In genomic region chr7:1931248-1931950, GRCh38 we compare ENCODE assay signal across 13 cellular contexts.
DNase-seq lines count a peak whose midpoint lies in the region; ATAC-seq, FAIRE-seq and TF ChIP-seq lines count a peak whose summit lies in the region.
"Had no signal": no experiment of that assay in that cellular context is flagged by ENCODE, and none has a peak within 500 bp of the region (broad histone marks: within the 10 kb centered on the region; RNA-seq: fewer than 3 reads in every experiment).

No MANE protein-coding gene starts in this region.

- no peak for FAIRE-seq in HTR-8/SVneo (lab: Jason Lieb, UNC)

- POLR2A ChIA-PET in CD8-positive, alpha-beta T cell (lab: Charles Lee): no interaction called here

- no peak overlapping the region for H3K4me3 Mint-ChIP-seq in CD8-positive, alpha-beta T cell
- no peak overlapping the region for H3K4me3 Mint-ChIP-seq in mesothelial cell of epicardium
- H3K4me3 Mint-ChIP-seq: activated B cell treated with CpG ODN at 0.5 μM for 24 hours had no signal

- no peaks in the 10 kb centered on the region for H3K27me3 ChIP-seq in CD8-positive, alpha-beta T cell (ENCODE audit: insufficient read depth, low read length)
- H3K27me3 ChIP-seq: ascending aorta, left lung had no signal

- in situ Hi-C loops in astrocyte of the spinal cord (cut with HindIII; ENCODE audit: low sequenced_read_pairs): no loop called here

- peaks cover 65% of the 10 kb centered on the region for H3K36me3 Mint-ChIP-seq in CD8-positive, alpha-beta T cell
- peaks cover 22% of the 10 kb centered on the region for H3K36me3 Mint-ChIP-seq in mesothelial cell of epicardium

- H3K27ac Mint-ChIP-seq in CD8-positive, alpha-beta T cell: peak overlapping the region; percentile 75
- H3K27ac Mint-ChIP-seq in mesothelial cell of epicardium: peak overlapping the region; percentile 67
- H3K27ac Mint-ChIP-seq: activated B cell treated with CpG ODN at 0.5 μM for 24 hours had no signal

- peaks cover 49% of the 10 kb centered on the region for H3K36me3 ChIP-seq in CD8-positive, alpha-beta T cell (ENCODE audit: insufficient read depth, low read length)
- H3K36me3 ChIP-seq: ascending aorta had no signal

- intact Hi-C loops in CD8-positive, alpha-beta T cell (cut with DNase I, micrococcal nuclease): loop anchor here in 1 of 2 experiments (10.0 kb wide), 2 partner anchors 573 to 783 kb away; no protein-coding TSS in a partner anchor

- H3K4me1 ChIP-seq in CD8-positive, alpha-beta T cell (ENCODE audit: insufficient read depth, low read length): peaks cover 23% of the 10 kb centered on the region
- H3K4me1 ChIP-seq: ascending aorta, left lung had no signal

- no peak for ATAC-seq in CD8-positive, alpha-beta T cell
- ATAC-seq in HG02870 (IDR thresholded peaks at IDR 0.05; ENCODE audit: unreplicated experiment): no peak
- ATAC-seq: left lung had no signal

- DNase-seq in CD8-positive, alpha-beta T cell: no peak
- peak; percentile 35 for DNase-seq in HTR-8/SVneo (ENCODE audit: insufficient read length, low spot score)
- peak; percentile 47 for DNase-seq in astrocyte of the spinal cord (ENCODE audit: low read depth, low spot score)
- no peak for DNase-seq in mesothelial cell of epicardium (ENCODE audit: low spot score in 2 of 2, unreplicated experiment in 2 of 2)
- no peak for DNase-seq in AML-193 (lab: John Stamatoyannopoulos, UW)
- DNase-seq in epidermal melanocyte (ENCODE audit: insufficient read length, low spot score): no peak
- no peak for DNase-seq in NOMO-1 treated with DMSO at 0.1 percent for 48 hours (lab: John Stamatoyannopoulos, UW; ENCODE audit: unreplicated experiment)
- DNase-seq: activated B cell treated with CpG ODN at 0.5 μM for 24 hours, NCI-H1694, substantia nigra had no signal

- peaks cover 47% of the 10 kb centered on the region for H3K4me1 Mint-ChIP-seq in CD8-positive, alpha-beta T cell (ENCODE audit: low read depth)
- peaks cover 10% of the 10 kb centered on the region for H3K4me1 Mint-ChIP-seq in mesothelial cell of epicardium

- no peaks in the 10 kb centered on the region for H3K9me3 Mint-ChIP-seq in CD8-positive, alpha-beta T cell
- H3K9me3 Mint-ChIP-seq in mesothelial cell of epicardium: peaks cover 7% of the 10 kb centered on the region
- H3K9me3 Mint-ChIP-seq: activated B cell treated with CpG ODN at 0.5 μM for 24 hours had no signal

- no peak overlapping the region for H3K4me3 ChIP-seq in CD8-positive, alpha-beta T cell (ENCODE audit: low read depth, low read length)
- H3K4me3 ChIP-seq in astrocyte of the spinal cord (ENCODE audit: low read depth, low read length): no peak overlapping the region
- H3K4me3 ChIP-seq: ascending aorta, left lung had no signal

- CTCF ChIA-PET in CD8-positive, alpha-beta T cell (lab: Charles Lee): no interaction called here

- H3K9me3 ChIP-seq in CD8-positive, alpha-beta T cell (ENCODE audit: low read length): no peaks in the 10 kb centered on the region
- H3K9me3 ChIP-seq: ascending aorta, left lung had no signal

- no peak for TF ChIP-seq CTCF in CD8-positive, alpha-beta T cell (IDR thresholded peaks at IDR 0.05)
- TF ChIP-seq CTCF in astrocyte of the spinal cord (IDR thresholded peaks at IDR 0.05; ENCODE audit: low read depth, low read length): no peak
- no peak for TF ChIP-seq CTCF in mesothelial cell of epicardium (IDR thresholded peaks at IDR 0.05; ENCODE audit: unreplicated experiment)

- no peak overlapping the region for H3K27ac ChIP-seq in CD8-positive, alpha-beta T cell (ENCODE audit: low read depth, low read length)
- H3K27ac ChIP-seq: ascending aorta, left lung had no signal

- H3K27me3 Mint-ChIP-seq in CD8-positive, alpha-beta T cell (ENCODE audit: low read depth): no peaks in the 10 kb centered on the region
- H3K27me3 Mint-ChIP-seq in mesothelial cell of epicardium (ENCODE audit: low read depth): no peaks in the 10 kb centered on the region
- H3K27me3 Mint-ChIP-seq: activated B cell treated with CpG ODN at 0.5 μM for 24 hours had no signal

Comparison
In these comparisons a context has a peak if more than half of its experiments do, and no peak if none do; other contexts are left out.
1. DNase-seq: peak in HTR-8/SVneo (single experiment) and astrocyte of the spinal cord (single experiment); none in CD8-positive, alpha-beta T cell (0 of 7), mesothelial cell of epicardium (0 of 2), AML-193 (0 of 2), epidermal melanocyte (single experiment) and NOMO-1 treated with DMSO at 0.1 percent for 48 hours (single experiment).